ENCODE assay signal across 1 cellular context in the genomic region with DNA sequence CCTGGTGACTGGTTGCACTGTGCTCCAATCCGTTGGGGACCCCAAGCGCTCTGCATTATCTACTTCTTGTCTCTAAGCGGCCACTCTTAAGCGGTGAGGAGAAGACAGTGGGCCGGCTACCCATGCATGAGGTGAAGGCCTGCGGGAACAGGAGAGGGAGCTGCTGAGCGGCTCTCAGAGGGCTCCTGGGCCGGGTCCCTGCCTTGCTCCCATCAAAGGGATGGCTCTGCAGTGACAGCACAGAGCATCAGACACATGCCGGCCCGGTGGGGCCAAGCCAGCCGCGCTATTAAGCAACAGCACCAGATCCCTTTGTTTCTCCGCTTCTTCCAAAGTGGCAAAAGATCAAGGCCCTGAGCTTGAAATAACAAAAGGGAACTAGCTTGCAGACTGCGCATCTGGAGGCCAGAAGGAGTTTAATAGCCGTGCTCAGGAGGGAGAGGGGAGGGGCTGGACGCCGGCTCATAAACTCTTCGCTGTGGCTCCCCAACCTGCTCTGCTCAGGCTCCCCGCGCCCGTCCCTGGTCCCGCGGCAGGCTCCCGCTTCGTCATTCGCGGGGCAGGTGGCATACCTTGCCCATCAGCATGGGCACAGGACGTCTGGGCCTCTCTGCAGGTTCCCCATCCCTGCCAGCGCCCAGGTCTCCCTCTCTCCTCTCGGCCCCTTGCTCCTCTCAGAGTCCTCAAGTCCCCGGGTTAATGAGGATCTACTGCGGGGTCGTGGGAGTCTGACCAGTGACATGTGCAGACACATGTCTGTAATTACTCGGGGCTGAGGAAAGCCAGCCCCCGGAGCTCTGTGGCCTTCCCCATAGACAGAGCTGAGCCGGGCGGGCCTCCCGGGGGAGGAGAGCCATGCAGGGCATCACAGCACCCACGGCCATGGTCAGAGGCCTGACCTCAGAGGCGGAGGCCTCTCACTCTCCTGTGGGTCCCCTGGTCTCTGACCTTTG.
TF ChIP-seq lines count a peak whose summit lies in the region.

No MANE protein-coding gene starts in this region.

TF ChIP-seq in K562, 482 proteins besides CTCF, POLR2A, EP300 and RAD21 (continued from another document):
- TF ChIP-seq TAF1 (IDR thresholded peaks at IDR 0.05; ENCODE audit: control insufficient read depth, extremely low read depth, insufficient read depth, low read length, severe bottlenecking): no peak
- TF ChIP-seq KLF1 (tag; IDR thresholded peaks at IDR 0.05): no peak
- TF ChIP-seq HDAC2 (IDR thresholded peaks at IDR 0.05): no peak
- TF ChIP-seq ZNF778 (CRISPR knock-in tag; IDR thresholded peaks at IDR 0.05): no peak
TF ChIP-seq in K562: peak in this region for 0.
